In genomic region chr2:142037051-142037450, GRCh38 we compare ENCODE assay signal across 17 cellular contexts.
DNase-seq lines count a peak whose midpoint lies in the region; ATAC-seq and TF ChIP-seq lines count a peak whose summit lies in the region.
"Had no signal": no experiment of that assay in that cellular context is flagged by ENCODE, and none has a peak within 500 bp of the region (broad histone marks: within the 10 kb centered on the region; RNA-seq: fewer than 3 reads in every experiment).

No MANE protein-coding gene starts in this region.

- no peaks in the 10 kb centered on the region for H3K9me3 ChIP-seq in psoas muscle

- H3K27ac Mint-ChIP-seq in brain, result peak overlapping the region in 4 of 5 experiments; percentile 22 to 65 (median 42)
- H3K27ac Mint-ChIP-seq: activated naive CD8-positive, alpha-beta T cell; stimulated activated naive CD8-positive, alpha-beta T cell treated with anti-CD3 and anti-CD28 coated beads, Interleukin-15, amount 100 ng/mL, for 72 hours had no signal

- peaks cover 40% of the 10 kb centered on the region for H3K4me1 Mint-ChIP-seq in brain
- H3K4me1 Mint-ChIP-seq: stimulated activated naive CD8-positive, alpha-beta T cell treated with anti-CD3 and anti-CD28 coated beads, Interleukin-15, amount 100 ng/mL, for 72 hours had no signal

- no peaks in the 10 kb centered on the region for H3K27me3 ChIP-seq in psoas muscle (ENCODE audit: insufficient read depth in 3 of 3, low read length in 2 of 3)

- intact Hi-C loops in psoas muscle (cut with DNase I), result no loop called here

- H3K27me3 Mint-ChIP-seq in brain, result no peaks in the 10 kb centered on the region
- H3K27me3 Mint-ChIP-seq: activated naive CD8-positive, alpha-beta T cell; stimulated activated naive CD8-positive, alpha-beta T cell treated with anti-CD3 and anti-CD28 coated beads, Interleukin-15, amount 100 ng/mL, for 72 hours had no signal

- no peaks in the 10 kb centered on the region for H3K9me3 Mint-ChIP-seq in brain

- TF ChIP-seq POLR2A in NB4 (IDR thresholded peaks at IDR 0.05; ENCODE audit: extremely low read depth, insufficient read length), result no peak

- H3K36me3 ChIP-seq in psoas muscle (ENCODE audit: insufficient read depth in 1 of 2, low read depth in 1 of 2), result no peaks in the 10 kb centered on the region

- no peak for TF ChIP-seq CTCF in NB4 (IDR thresholded peaks at IDR 0.05; ENCODE audit: low read depth, low read length)
- TF ChIP-seq CTCF in brain (conservative IDR thresholded peaks at IDR 0.05), result no peak
- TF ChIP-seq CTCF in psoas muscle (IDR thresholded peaks at IDR 0.05), result no peak

- ATAC-seq in HG03097 (IDR thresholded peaks at IDR 0.05; ENCODE audit: low FRiP score, unreplicated experiment), result no peak
- no peak for ATAC-seq in psoas muscle
- ATAC-seq: right cardiac atrium; stimulated activated naive CD8-positive, alpha-beta T cell treated with anti-CD3 and anti-CD28 coated beads, Interleukin-15, amount 100 ng/mL, for 72 hours had no signal

- no peaks in the 10 kb centered on the region for H3K4me1 ChIP-seq in psoas muscle

- 42 to 43% (median 42%) methylated on average over 4 of the region's 4 CpGs for WGBS in psoas muscle, 3 donors

- no peak overlapping the region for H3K4me3 ChIP-seq in NB4 (ENCODE audit: low read depth, low read length)
- H3K4me3 ChIP-seq in psoas muscle, result no peak overlapping the region

- peak; percentile 7 for DNase-seq in Daoy (ENCODE audit: low read depth)
- peak; percentile 36 for DNase-seq in NB4 (ENCODE audit: low read depth)
- peak; percentile 33 for DNase-seq in medulla oblongata (ENCODE audit: extremely low spot score)
- DNase-seq in SIG-M5 treated with dmso at 0.1 percent for 504 hours (lab: John Stamatoyannopoulos, UW; ENCODE audit: unreplicated experiment), result no peak
- DNase-seq in psoas muscle, result no peak
- no peak for DNase-seq in stimulated activated naive CD4-positive, alpha-beta T cell (lab: John Stamatoyannopoulos, UW)
- DNase-seq: AML-193; cortex of kidney; DND-41; NCI-H1048; NCI-H524 treated with DMSO at 0.1 percent for 48 hours; right cardiac atrium; SHP77; stimulated activated naive CD8-positive, alpha-beta T cell treated with anti-CD3 and anti-CD28 coated beads, Interleukin-15, amount 100 ng/mL, for 72 hours had no signal

- H3K36me3 Mint-ChIP-seq in brain, result no peaks in the 10 kb centered on the region
- H3K36me3 Mint-ChIP-seq: activated naive CD8-positive, alpha-beta T cell had no signal

- peak overlapping the region in 3 of 5 experiments; percentile 32 to 65 (median 58) for H3K4me3 Mint-ChIP-seq in brain
- H3K4me3 Mint-ChIP-seq: activated naive CD8-positive, alpha-beta T cell; stimulated activated naive CD8-positive, alpha-beta T cell treated with anti-CD3 and anti-CD28 coated beads, Interleukin-15, amount 100 ng/mL, for 72 hours had no signal

- H3K27ac ChIP-seq in psoas muscle, result no peak overlapping the region

Comparison
In these comparisons a context has a peak if more than half of its experiments do, and no peak if none do; other contexts are left out.
1. DNase-seq: peak in Daoy (single experiment), NB4 (single experiment) and medulla oblongata (single experiment); none in SIG-M5 treated with dmso at 0.1 percent for 504 hours (single experiment), psoas muscle (0 of 2) and stimulated activated naive CD4-positive, alpha-beta T cell (0 of 6).